1 cellular context compared by ENCODE assay signal in the genomic region with DNA sequence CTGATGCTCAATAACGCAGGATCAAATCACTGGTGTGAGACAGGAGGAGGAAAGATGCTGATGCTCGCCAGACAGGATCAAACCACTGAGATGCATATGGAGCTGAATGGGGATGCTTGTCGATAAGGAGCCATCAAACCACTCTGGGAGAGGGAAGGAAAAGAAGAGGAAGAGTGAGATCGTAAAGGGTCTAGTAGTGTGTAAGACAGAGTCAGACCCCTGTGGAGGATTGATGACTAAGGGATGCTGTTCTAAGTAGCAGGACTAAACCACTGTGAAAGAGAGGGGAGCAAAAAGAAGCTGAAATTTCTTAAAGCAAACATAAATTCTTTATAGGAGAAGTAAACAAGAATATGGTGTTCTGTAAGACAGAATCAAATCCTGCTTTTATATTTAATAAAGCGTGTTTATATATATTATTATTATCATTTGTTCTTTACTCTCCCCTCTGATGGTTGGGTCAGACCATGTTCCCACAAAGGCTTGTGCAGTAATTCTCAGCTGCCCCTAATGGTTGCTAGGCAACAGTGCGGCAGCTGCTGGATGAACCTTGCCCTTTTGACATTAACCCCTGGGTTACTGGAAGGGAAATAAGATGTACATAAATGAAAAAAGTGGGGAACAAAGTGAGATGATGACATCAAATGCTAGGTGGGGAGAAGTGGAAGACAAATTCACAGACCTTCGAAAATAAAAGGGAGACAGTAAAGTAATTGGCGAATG.
TF ChIP-seq lines count a peak whose summit lies in the region.

No MANE protein-coding gene starts in this region.

TF ChIP-seq in WTC11, 78 proteins besides CTCF, POLR2A, EP300 and RAD21 (continued from another document):
- TF ChIP-seq, protein P1, sequence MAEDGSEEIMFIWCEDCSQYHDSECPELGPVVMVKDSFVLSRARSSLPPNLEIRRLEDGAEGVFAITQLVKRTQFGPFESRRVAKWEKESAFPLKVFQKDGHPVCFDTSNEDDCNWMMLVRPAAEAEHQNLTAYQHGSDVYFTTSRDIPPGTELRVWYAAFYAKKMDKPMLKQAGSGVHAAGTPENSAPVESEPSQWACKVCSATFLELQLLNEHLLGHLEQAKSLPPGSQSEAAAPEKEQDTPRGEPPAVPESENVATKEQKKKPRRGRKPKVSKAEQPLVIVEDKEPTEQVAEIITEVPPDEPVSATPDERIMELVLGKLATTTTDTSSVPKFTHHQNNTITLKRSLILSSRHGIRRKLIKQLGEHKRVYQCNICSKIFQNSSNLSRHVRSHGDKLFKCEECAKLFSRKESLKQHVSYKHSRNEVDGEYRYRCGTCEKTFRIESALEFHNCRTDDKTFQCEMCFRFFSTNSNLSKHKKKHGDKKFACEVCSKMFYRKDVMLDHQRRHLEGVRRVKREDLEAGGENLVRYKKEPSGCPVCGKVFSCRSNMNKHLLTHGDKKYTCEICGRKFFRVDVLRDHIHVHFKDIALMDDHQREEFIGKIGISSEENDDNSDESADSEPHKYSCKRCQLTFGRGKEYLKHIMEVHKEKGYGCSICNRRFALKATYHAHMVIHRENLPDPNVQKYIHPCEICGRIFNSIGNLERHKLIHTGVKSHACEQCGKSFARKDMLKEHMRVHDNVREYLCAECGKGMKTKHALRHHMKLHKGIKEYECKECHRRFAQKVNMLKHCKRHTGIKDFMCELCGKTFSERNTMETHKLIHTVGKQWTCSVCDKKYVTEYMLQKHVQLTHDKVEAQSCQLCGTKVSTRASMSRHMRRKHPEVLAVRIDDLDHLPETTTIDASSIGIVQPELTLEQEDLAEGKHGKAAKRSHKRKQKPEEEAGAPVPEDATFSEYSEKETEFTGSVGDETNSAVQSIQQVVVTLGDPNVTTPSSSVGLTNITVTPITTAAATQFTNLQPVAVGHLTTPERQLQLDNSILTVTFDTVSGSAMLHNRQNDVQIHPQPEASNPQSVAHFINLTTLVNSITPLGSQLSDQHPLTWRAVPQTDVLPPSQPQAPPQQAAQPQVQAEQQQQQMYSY (CRISPR knock-in tag; IDR thresholded peaks at IDR 0.05) = no peak
- TF ChIP-seq ETV6 (CRISPR knock-in tag; IDR thresholded peaks at IDR 0.05) (no peak), FOXP1 (CRISPR knock-in tag; IDR thresholded peaks at IDR 0.05; ENCODE audit: borderline replicate concordance) (no peak), FOXK1 (CRISPR knock-in tag; IDR thresholded peaks at IDR 0.05) (no peak), SMAD4 (CRISPR knock-in tag; IDR thresholded peaks at IDR 0.05) (no peak), OVOL2 (CRISPR knock-in tag; IDR thresholded peaks at IDR 0.05; ENCODE audit: borderline replicate concordance) (no peak)
- TF ChIP-seq, protein P2, sequence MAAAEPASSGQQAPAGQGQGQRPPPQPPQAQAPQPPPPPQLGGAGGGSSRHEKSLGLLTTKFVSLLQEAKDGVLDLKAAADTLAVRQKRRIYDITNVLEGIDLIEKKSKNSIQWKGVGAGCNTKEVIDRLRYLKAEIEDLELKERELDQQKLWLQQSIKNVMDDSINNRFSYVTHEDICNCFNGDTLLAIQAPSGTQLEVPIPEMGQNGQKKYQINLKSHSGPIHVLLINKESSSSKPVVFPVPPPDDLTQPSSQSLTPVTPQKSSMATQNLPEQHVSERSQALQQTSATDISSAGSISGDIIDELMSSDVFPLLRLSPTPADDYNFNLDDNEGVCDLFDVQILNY (CRISPR knock-in tag; IDR thresholded peaks at IDR 0.05) = no peak
- TF ChIP-seq, protein P3, sequence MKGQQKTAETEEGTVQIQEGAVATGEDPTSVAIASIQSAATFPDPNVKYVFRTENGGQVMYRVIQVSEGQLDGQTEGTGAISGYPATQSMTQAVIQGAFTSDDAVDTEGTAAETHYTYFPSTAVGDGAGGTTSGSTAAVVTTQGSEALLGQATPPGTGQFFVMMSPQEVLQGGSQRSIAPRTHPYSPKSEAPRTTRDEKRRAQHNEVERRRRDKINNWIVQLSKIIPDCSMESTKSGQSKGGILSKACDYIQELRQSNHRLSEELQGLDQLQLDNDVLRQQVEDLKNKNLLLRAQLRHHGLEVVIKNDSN (CRISPR knock-in tag; IDR thresholded peaks at IDR 0.05) = no peak
- TF ChIP-seq, protein P4, sequence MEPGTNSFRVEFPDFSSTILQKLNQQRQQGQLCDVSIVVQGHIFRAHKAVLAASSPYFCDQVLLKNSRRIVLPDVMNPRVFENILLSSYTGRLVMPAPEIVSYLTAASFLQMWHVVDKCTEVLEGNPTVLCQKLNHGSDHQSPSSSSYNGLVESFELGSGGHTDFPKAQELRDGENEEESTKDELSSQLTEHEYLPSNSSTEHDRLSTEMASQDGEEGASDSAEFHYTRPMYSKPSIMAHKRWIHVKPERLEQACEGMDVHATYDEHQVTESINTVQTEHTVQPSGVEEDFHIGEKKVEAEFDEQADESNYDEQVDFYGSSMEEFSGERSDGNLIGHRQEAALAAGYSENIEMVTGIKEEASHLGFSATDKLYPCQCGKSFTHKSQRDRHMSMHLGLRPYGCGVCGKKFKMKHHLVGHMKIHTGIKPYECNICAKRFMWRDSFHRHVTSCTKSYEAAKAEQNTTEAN (CRISPR knock-in tag; IDR thresholded peaks at IDR 0.05) = no peak
